19 cellular contexts compared by ENCODE assay signal in the genomic region with DNA sequence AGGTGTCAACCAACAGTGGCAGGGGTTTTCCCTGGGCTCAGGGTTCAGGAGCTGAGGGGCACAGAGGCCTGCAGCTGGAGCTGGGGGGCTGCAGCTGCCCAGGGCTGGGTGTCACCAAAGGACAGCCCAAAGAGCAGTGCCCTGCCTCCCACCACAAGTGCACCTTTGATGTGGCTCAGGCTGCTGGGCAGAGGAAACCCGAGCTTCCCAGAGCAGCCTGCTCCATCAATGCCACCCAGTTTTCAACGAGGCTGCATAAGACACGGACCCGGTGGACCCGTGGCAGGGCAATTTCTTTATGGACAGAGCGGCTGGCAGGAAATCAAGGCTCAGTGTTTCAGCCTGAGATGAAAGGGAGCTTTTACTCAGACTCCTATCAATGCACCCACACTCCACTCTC. TPM values are rescaled to one million over a fixed set of nuclear protein-coding genes. Genes with fewer than 3 reads are reported as not detected.
DNase-seq lines count a peak whose midpoint lies in the region; ATAC-seq and TF ChIP-seq lines count a peak whose summit lies in the region.
"Had no signal": no experiment of that assay in that cellular context is flagged by ENCODE, and none has a peak within 500 bp of the region (broad histone marks: within the 10 kb centered on the region; RNA-seq: fewer than 3 reads in every experiment).

No MANE protein-coding gene starts in this region.

- H3K27me3 ChIP-seq in DND-41 (ENCODE audit: insufficient read depth, low read length, poor library complexity), result peaks cover 21% of the 10 kb centered on the region
- peaks cover 15% of the 10 kb centered on the region for H3K27me3 ChIP-seq in Panc1 (ENCODE audit: control insufficient read depth, insufficient read depth, low read length)
- H3K27me3 ChIP-seq: BE2C had no signal

- ATAC-seq in DND-41 (ENCODE audit: insufficient read depth, low read depth) (peak; percentile 60), Panc1 (0 out of 2 replicates have a peak, but pooled peaks have one; percentile 11), HG03342 (IDR thresholded peaks at IDR 0.05; ENCODE audit: unreplicated experiment) (no peak), GM21515 (IDR thresholded peaks at IDR 0.05; ENCODE audit: unreplicated experiment) (no peak)
- ATAC-seq: A549, GM12878 had no signal

- no peaks in the 10 kb centered on the region for H3K79me2 ChIP-seq in DND-41 (ENCODE audit: insufficient read depth, low read length)

- H3K27ac ChIP-seq in DND-41 (ENCODE audit: low read length) (no peak overlapping the region), Panc1 (ENCODE audit: low read length) (no peak overlapping the region)
- H3K27ac ChIP-seq: A549 had no signal

- no peak overlapping the region for H3K9ac ChIP-seq in DND-41 (ENCODE audit: low read depth, low read length)

- in situ Hi-C loops in Panc1 (cut with HindIII; ENCODE audit: low pct_unique_long_range_greater_than_20kb, low sequenced_read_pairs), result no loop called here

- DNase-seq in DND-41 (peak; percentile 24), Panc1 (ENCODE audit: low read depth, low spot score) (no peak), left kidney (ENCODE audit: low read depth, low spot score) (peak; percentile 79)
- DNase-seq in activated CD4-positive, CD25-positive, alpha-beta regulatory T cell (lab: John Stamatoyannopoulos, UW), result no peak
- DNase-seq: BE2C; Caco-2; CD8-positive, alpha-beta memory T cell; DMS53; GOT3; IMR-90; KBM-7 had no signal

- intact Hi-C loops in Panc1 (cut with micrococcal nuclease; ENCODE audit: unreplicated experiment), result no loop called here

- H3K4me1 ChIP-seq in DND-41 (ENCODE audit: insufficient read depth, low read length), result no peaks in the 10 kb centered on the region
- no peaks in the 10 kb centered on the region for H3K4me1 ChIP-seq in Panc1 (ENCODE audit: control insufficient read depth, insufficient read depth, low read length)
- H3K4me1 ChIP-seq: A549, BE2C, Caco-2, HAP-1 had no signal

- CTCF ChIA-PET in Panc1 (lab: Charles Lee), result interaction anchor here (0.7 kb wide), 1 partner anchor 19 kb away, joined by 4 read pairs; the partner anchor contains the start of gene SEMA5B

- H3K4me3 ChIP-seq in DND-41 (ENCODE audit: low read depth in 1 of 2, low read length in 2 of 2) (no peak overlapping the region), Panc1 (ENCODE audit: low read depth in 2 of 2, low read length in 2 of 2) (no peak overlapping the region)
- H3K4me3 ChIP-seq: A549, GM12878, HAP-1 had no signal

- no peak for TF ChIP-seq CTCF in DND-41 (IDR thresholded peaks at IDR 0.05; ENCODE audit: borderline replicate concordance, extremely low read depth, low read length, poor library complexity, severe bottlenecking)
- TF ChIP-seq CTCF in Panc1 (IDR thresholded peaks at IDR 0.05), result no peak

- H3K36me3 ChIP-seq in DND-41 (ENCODE audit: insufficient read depth, low read length), result no peaks in the 10 kb centered on the region
- no peaks in the 10 kb centered on the region for H3K36me3 ChIP-seq in Panc1 (ENCODE audit: control insufficient read depth, insufficient read depth, low read length)
- H3K36me3 ChIP-seq: BE2C, HAP-1 had no signal

- no peak overlapping the region for H3K4me2 ChIP-seq in DND-41 (ENCODE audit: insufficient read depth, low read length)
- H3K4me2 ChIP-seq: A549 had no signal

- no TSS peak for BruUV-seq in Panc1 (replicated peaks; lab: Mats Ljungman, UMichigan)

- H2AFZ ChIP-seq in DND-41 (ENCODE audit: low read depth, low read length), result no peak overlapping the region

- no peaks in the 10 kb centered on the region for H4K20me1 ChIP-seq in DND-41 (ENCODE audit: insufficient read depth, low read length)

- POLR2A ChIA-PET in Panc1 (lab: Charles Lee), result interaction anchor here (0.6 kb wide), 1 partner anchor 11 kb away, joined by 3 read pairs; no protein-coding TSS in a partner anchor

- no peaks in the 10 kb centered on the region for H3K9me3 ChIP-seq in DND-41 (ENCODE audit: insufficient read depth, low read length, severe bottlenecking)
- no peaks in the 10 kb centered on the region for H3K9me3 ChIP-seq in Panc1 (ENCODE audit: control insufficient read depth, insufficient read depth, low read depth, low read length)
- H3K9me3 ChIP-seq: A549, BE2C, Caco-2, HAP-1 had no signal

RNA-seq across cellular contexts. Expression of gene SEMA5B, which starts 18.8 kb away (rescaled TPM):
- 1.2 TPM for total RNA-seq in Panc1 (2021; ENCODE audit: unreplicated experiment)
- 2.7 TPM for polyA plus RNA-seq in Panc1 (2012; ENCODE audit: insufficient read length)
- total RNA-seq: CD8-positive, alpha-beta memory T cell; Daoy; GM12878; HT-29; IMR-90 had no signal
- polyA plus RNA-seq: AG04450; CD8-positive, alpha-beta memory T cell; IMR-90 had no signal

RNA-seq across cellular contexts. Expression of gene PDIA5, which starts 58.0 kb away (rescaled TPM):
- total RNA-seq in Panc1 (2021; ENCODE audit: unreplicated experiment), result 53.6 TPM
- polyA plus RNA-seq in Panc1 (2012; ENCODE audit: insufficient read length), result 46.5 TPM

Comparison
In these comparisons a context has a peak if more than half of its experiments do, and no peak if none do; other contexts are left out.
1. ATAC-seq: peak in DND-41 (single experiment) and Panc1 (single experiment); none in HG03342 (single experiment) and GM21515 (single experiment).
2. DNase-seq: peak in DND-41 (single experiment) and left kidney (single experiment); none in Panc1 (single experiment) and activated CD4-positive, CD25-positive, alpha-beta regulatory T cell (0 of 4).